In genomic region chr11:28343304-28344233, GRCh38 we compare ENCODE assay signal across 7 cellular contexts.
DNase-seq lines count a peak whose midpoint lies in the region; ATAC-seq lines count a peak whose summit lies in the region.

No MANE protein-coding gene starts in this region.

- H3K4me1 ChIP-seq in SJSA1 (replicated peaks) = peaks cover 24% of the 10 kb centered on the region

- H3K27ac ChIP-seq in SJSA1 = peak overlapping the region; percentile 65

- no peak overlapping the region for H3K4me3 ChIP-seq in SJSA1

- H3K36me3 ChIP-seq in SJSA1 = no peaks in the 10 kb centered on the region

- no peaks in the 10 kb centered on the region for H3K27me3 ChIP-seq in SJSA1 (replicated peaks)

- peaks cover 4% of the 10 kb centered on the region for H3K9me3 ChIP-seq in SJSA1 (replicated peaks)

- DNase-seq in HCEC 1CT (peak; percentile 83), SJSA1 (ENCODE audit: low read depth in 1 of 2, low spot score in 2 of 2) (peak; percentile 62 to 81), fibroblast of peridontal ligament (ENCODE audit: extremely low read depth) (peak; percentile 94), smooth muscle cell of the brain vasculature (ENCODE audit: low read depth, low spot score) (peak; percentile 69), NCI-H2227 (lab: John Stamatoyannopoulos, UW; ENCODE audit: unreplicated experiment) (no peak)
- DNase-seq in activated naive CD4-positive, alpha-beta T cell (lab: John Stamatoyannopoulos, UW) = no peak

- ATAC-seq in GM18909 (IDR thresholded peaks at IDR 0.05; ENCODE audit: poor library complexity, unreplicated experiment) = no peak

Comparison
In these comparisons a context has a peak if more than half of its experiments do, and no peak if none do; other contexts are left out.
1. DNase-seq: peak in HCEC 1CT (single experiment), SJSA1 (2 of 2), fibroblast of peridontal ligament (single experiment) and smooth muscle cell of the brain vasculature (single experiment); none in NCI-H2227 (single experiment) and activated naive CD4-positive, alpha-beta T cell (0 of 4).